In genomic region chr10:100148353-100149211, GRCh38 we compare ENCODE assay signal across 8 cellular contexts. TPM values are rescaled to one million over a fixed set of nuclear protein-coding genes. Genes with fewer than 3 reads are reported as not detected.
A peak's percentile ranks its signal among the peaks of the same experiment; 100 is the strongest.
DNase-seq lines count a peak whose midpoint lies in the region; ATAC-seq and TF ChIP-seq lines count a peak whose summit lies in the region.

No MANE protein-coding gene starts in this region.

- TF ChIP-seq CTCF in endothelial cell (IDR thresholded peaks at IDR 0.05; ENCODE audit: unreplicated experiment): no peak

- no peaks in the 10 kb centered on the region for H3K9me3 Mint-ChIP-seq in activated T-helper 17 cell treated with anti-CD3 and anti-CD28 coated beads, Interleukin-2, amount 50 U/mL, for 72 hours
- H3K9me3 Mint-ChIP-seq in endothelial cell (ENCODE audit: unreplicated experiment): no peaks in the 10 kb centered on the region

- peak overlapping the region; percentile 86 for H3K27ac Mint-ChIP-seq in activated T-helper 17 cell treated with anti-CD3 and anti-CD28 coated beads, Interleukin-2, amount 50 U/mL, for 72 hours
- no peak overlapping the region for H3K27ac Mint-ChIP-seq in endothelial cell (ENCODE audit: unreplicated experiment)

- H3K4me3 Mint-ChIP-seq in activated T-helper 17 cell treated with anti-CD3 and anti-CD28 coated beads, Interleukin-2, amount 50 U/mL, for 72 hours: peak overlapping the region; percentile 52
- H3K4me3 Mint-ChIP-seq in endothelial cell (ENCODE audit: unreplicated experiment): no peak overlapping the region

- H3K4me1 Mint-ChIP-seq in activated T-helper 17 cell treated with anti-CD3 and anti-CD28 coated beads, Interleukin-2, amount 50 U/mL, for 72 hours: peaks cover 12% of the 10 kb centered on the region
- peaks cover 2% of the 10 kb centered on the region for H3K4me1 Mint-ChIP-seq in endothelial cell (ENCODE audit: unreplicated experiment)

- peak; percentile 46 for ATAC-seq in HG03457 (IDR thresholded peaks at IDR 0.05; ENCODE audit: unreplicated experiment)
- peak; percentile 97 for ATAC-seq in activated T-helper 17 cell treated with anti-CD3 and anti-CD28 coated beads, Interleukin-2, amount 50 U/mL, for 72 hours (replicated peaks)

- H3K36me3 Mint-ChIP-seq in activated T-helper 17 cell treated with anti-CD3 and anti-CD28 coated beads, Interleukin-2, amount 50 U/mL, for 72 hours (ENCODE audit: low read depth): peaks cover 37% of the 10 kb centered on the region
- peaks cover 23% of the 10 kb centered on the region for H3K36me3 Mint-ChIP-seq in endothelial cell (ENCODE audit: low read depth, unreplicated experiment)

- no peak overlapping the region for H3K4me3 ChIP-seq in skeletal muscle cell (ENCODE audit: low read depth, low read length)

- DNase-seq in activated effector memory CD4-positive, alpha-beta T cell treated with anti-CD3 and anti-CD28 coated beads, Interleukin-2, amount 50 U/mL, for 16 hours: peak; percentile 69
- no peak for DNase-seq in activated effector memory CD4-positive, alpha-beta T cell treated with Interleukin-2 at 50 U/mL for 16 hours
- DNase-seq in skeletal muscle cell (ENCODE audit: low read depth) (peak; percentile 13), NCI-H2107 treated with DMSO at 0.1 percent for 48 hours (lab: John Stamatoyannopoulos, UW; ENCODE audit: unreplicated experiment) (no peak), NCI-H2029 treated with DMSO at 0.1 percent for 48 hours (lab: John Stamatoyannopoulos, UW) (no peak), endothelial cell (ENCODE audit: low spot score) (no peak)

- H3K27me3 Mint-ChIP-seq in activated T-helper 17 cell treated with anti-CD3 and anti-CD28 coated beads, Interleukin-2, amount 50 U/mL, for 72 hours: peaks cover 4% of the 10 kb centered on the region
- H3K27me3 Mint-ChIP-seq in endothelial cell (ENCODE audit: unreplicated experiment): peaks cover 1% of the 10 kb centered on the region

RNA-seq across cellular contexts. Expression of gene ERLIN1, which starts 37.2 kb away (rescaled TPM):
- 10 to 100 TPM; 12.1 to 19.1 TPM for total RNA-seq in activated T-helper 17 cell treated with anti-CD3 and anti-CD28 coated beads, Interleukin-2, amount 50 U/mL, for 72 hours
- total RNA-seq in endothelial cell (ENCODE audit: unreplicated experiment): 30.4 TPM

Comparison
In these comparisons a context has a peak if more than half of its experiments do, and no peak if none do; other contexts are left out.
1. DNase-seq: peak in activated effector memory CD4-positive, alpha-beta T cell treated with anti-CD3 and anti-CD28 coated beads, Interleukin-2, amount 50 U/mL, for 16 hours (single experiment) and skeletal muscle cell (single experiment); none in activated effector memory CD4-positive, alpha-beta T cell treated with Interleukin-2 at 50 U/mL for 16 hours (single experiment), NCI-H2107 treated with DMSO at 0.1 percent for 48 hours (single experiment), NCI-H2029 treated with DMSO at 0.1 percent for 48 hours (single experiment) and endothelial cell (single experiment).